ENCODE assay signal across 9 cellular contexts in the genomic region with DNA sequence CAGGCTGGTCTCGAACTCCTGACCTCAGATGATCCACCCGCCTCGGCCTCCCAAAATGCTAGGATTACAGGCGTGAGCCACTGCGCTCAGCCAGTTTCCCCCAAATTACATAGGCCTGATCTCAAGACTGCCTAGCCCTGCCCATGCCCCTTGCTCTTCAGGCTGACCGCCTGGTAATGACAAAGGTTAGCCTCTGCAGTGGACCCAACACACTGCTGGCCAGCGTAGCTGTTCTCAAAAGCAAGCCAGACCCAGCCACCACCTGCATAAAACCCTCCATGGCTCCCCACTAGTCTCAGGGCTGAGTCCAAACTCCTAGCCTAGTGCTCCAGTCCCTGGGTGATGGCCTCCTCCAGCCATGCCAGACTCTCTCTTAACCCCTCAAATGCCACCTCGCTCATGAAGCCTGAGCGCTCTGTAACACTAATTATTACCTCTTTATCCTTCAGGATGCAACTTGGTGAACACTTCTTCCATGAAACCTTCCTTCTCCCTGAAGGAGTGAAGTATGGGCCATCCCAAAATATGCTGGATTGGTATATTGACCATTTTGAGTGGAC. TPM values are rescaled to one million over a fixed set of nuclear protein-coding genes. Genes with fewer than 3 reads are reported as not detected.
A peak's percentile ranks its signal among the peaks of the same experiment; 100 is the strongest.
DNase-seq lines count a peak whose midpoint lies in the region; ATAC-seq lines count a peak whose summit lies in the region.
"Had no signal": no experiment of that assay in that cellular context is flagged by ENCODE, and none has a peak within 500 bp of the region (broad histone marks: within the 10 kb centered on the region; RNA-seq: fewer than 3 reads in every experiment).

No MANE protein-coding gene starts in this region.

- no peaks in the 10 kb centered on the region for H3K36me3 Mint-ChIP-seq in activated CD4-positive, alpha-beta T cell treated with anti-CD3 and anti-CD28 coated beads for 36 hours (ENCODE audit: low read depth)
- no peaks in the 10 kb centered on the region for H3K36me3 Mint-ChIP-seq in activated CD8-positive, alpha-beta T cell treated with anti-CD3 and anti-CD28 coated beads, Interleukin-2, amount 10 ng/mL, durations not matched to agents 7 days and 5 days (ENCODE audit: low read depth)
- H3K36me3 Mint-ChIP-seq in stimulated activated memory B cell treated with anti-CD40 and anti-IgM and Interleukin-4, amounts not matched to agents 10 μg/mL and 1 μg/mL and 100 μg/mL, for 72 hours: no peaks in the 10 kb centered on the region

- H3K27me3 ChIP-seq in iPS-18a (ENCODE audit: control insufficient read depth, insufficient read depth, low read length): no peaks in the 10 kb centered on the region
- H3K27me3 ChIP-seq: cardiac muscle cell had no signal

- no peaks in the 10 kb centered on the region for H3K9me3 Mint-ChIP-seq in activated CD4-positive, alpha-beta T cell treated with anti-CD3 and anti-CD28 coated beads for 36 hours (ENCODE audit: low read depth)
- H3K9me3 Mint-ChIP-seq in activated CD8-positive, alpha-beta T cell treated with anti-CD3 and anti-CD28 coated beads, Interleukin-2, amount 10 ng/mL, durations not matched to agents 7 days and 5 days (ENCODE audit: insufficient read depth): no peaks in the 10 kb centered on the region
- H3K9me3 Mint-ChIP-seq in stimulated activated memory B cell treated with anti-CD40 and anti-IgM and Interleukin-4, amounts not matched to agents 10 μg/mL and 1 μg/mL and 100 μg/mL, for 72 hours: no peaks in the 10 kb centered on the region

- H3K4me3 ChIP-seq in iPS-18a (ENCODE audit: low read length): no peak overlapping the region
- H3K4me3 ChIP-seq: cardiac muscle cell had no signal

- peak overlapping the region; percentile 63 for H3K4me3 Mint-ChIP-seq in activated CD4-positive, alpha-beta T cell treated with anti-CD3 and anti-CD28 coated beads for 36 hours
- H3K4me3 Mint-ChIP-seq in activated CD8-positive, alpha-beta T cell treated with anti-CD3 and anti-CD28 coated beads, Interleukin-2, amount 10 ng/mL, durations not matched to agents 7 days and 5 days: peak overlapping the region; percentile 62
- H3K4me3 Mint-ChIP-seq in stimulated activated memory B cell treated with anti-CD40 and anti-IgM and Interleukin-4, amounts not matched to agents 10 μg/mL and 1 μg/mL and 100 μg/mL, for 72 hours: peak overlapping the region; percentile 69

- no peak for ATAC-seq in activated CD4-positive, alpha-beta T cell treated with anti-CD3 and anti-CD28 coated beads for 36 hours
- ATAC-seq in activated CD8-positive, alpha-beta T cell treated with anti-CD3 and anti-CD28 coated beads, Interleukin-2, amount 10 ng/mL, durations not matched to agents 7 days and 5 days: no peak
- ATAC-seq in stimulated activated memory B cell treated with anti-CD40 and anti-IgM and Interleukin-4, amounts not matched to agents 10 μg/mL and 1 μg/mL and 100 μg/mL, for 72 hours: no peak

- H3K9ac ChIP-seq in iPS-18a (ENCODE audit: low read length): peak overlapping the region; percentile 24

- no peak for DNase-seq in activated CD4-positive, alpha-beta T cell treated with anti-CD3 and anti-CD28 coated beads for 36 hours
- DNase-seq in activated CD4-positive, alpha-beta T cell treated with anti-CD3 and anti-CD28 coated beads for 48 hours: no peak
- no peak for DNase-seq in activated CD8-positive, alpha-beta T cell treated with anti-CD3 and anti-CD28 coated beads, Interleukin-2, amount 10 ng/mL, durations not matched to agents 7 days and 5 days
- no peak for DNase-seq in occipital lobe (lab: John Stamatoyannopoulos, UW)
- DNase-seq in SHP77 (lab: John Stamatoyannopoulos, UW): no peak
- DNase-seq in NCI-H82 (lab: John Stamatoyannopoulos, UW): no peak

- no peak overlapping the region for H3K27ac ChIP-seq in iPS-18a (ENCODE audit: low read length)
- H3K27ac ChIP-seq: cardiac muscle cell had no signal

- peak overlapping the region; percentile 77 for H3K27ac Mint-ChIP-seq in activated CD4-positive, alpha-beta T cell treated with anti-CD3 and anti-CD28 coated beads for 36 hours
- peak overlapping the region; percentile 89 for H3K27ac Mint-ChIP-seq in activated CD8-positive, alpha-beta T cell treated with anti-CD3 and anti-CD28 coated beads, Interleukin-2, amount 10 ng/mL, durations not matched to agents 7 days and 5 days
- H3K27ac Mint-ChIP-seq in stimulated activated memory B cell treated with anti-CD40 and anti-IgM and Interleukin-4, amounts not matched to agents 10 μg/mL and 1 μg/mL and 100 μg/mL, for 72 hours: peak overlapping the region; percentile 67

- H3K27me3 Mint-ChIP-seq in activated CD4-positive, alpha-beta T cell treated with anti-CD3 and anti-CD28 coated beads for 36 hours: no peaks in the 10 kb centered on the region
- H3K27me3 Mint-ChIP-seq in activated CD8-positive, alpha-beta T cell treated with anti-CD3 and anti-CD28 coated beads, Interleukin-2, amount 10 ng/mL, durations not matched to agents 7 days and 5 days (ENCODE audit: low read depth): peaks cover 4% of the 10 kb centered on the region
- no peaks in the 10 kb centered on the region for H3K27me3 Mint-ChIP-seq in stimulated activated memory B cell treated with anti-CD40 and anti-IgM and Interleukin-4, amounts not matched to agents 10 μg/mL and 1 μg/mL and 100 μg/mL, for 72 hours

- H3K4me1 ChIP-seq in iPS-18a (ENCODE audit: control insufficient read depth, low read depth, low read length): peaks cover 6% of the 10 kb centered on the region

- POLR2A ChIA-PET in activated CD4-positive, alpha-beta T cell treated with anti-CD3 and anti-CD28 coated beads for 36 hours (lab: Charles Lee): interaction anchor here (0.7 kb wide), 1 partner anchor 100 kb away, joined by 3 read pairs; no protein-coding TSS in a partner anchor
- POLR2A ChIA-PET in activated CD8-positive, alpha-beta T cell treated with anti-CD3 and anti-CD28 coated beads, Interleukin-2, amount 10 ng/mL, durations not matched to agents 7 days and 5 days (lab: Charles Lee): interaction anchor here (1.2 kb wide), 1 partner anchor 33 kb away, joined by 4 read pairs; no protein-coding TSS in a partner anchor

- H3K36me3 ChIP-seq in iPS-18a (ENCODE audit: control insufficient read depth, low read depth, low read length): no peaks in the 10 kb centered on the region
- H3K36me3 ChIP-seq: cardiac muscle cell had no signal

- intact Hi-C loops in activated CD4-positive, alpha-beta T cell treated with anti-CD3 and anti-CD28 coated beads for 36 hours (cut with DNase I, micrococcal nuclease): loop anchor here (1.0 to 5.0 kb wide), 7 partner anchors 24 to 565 kb away; a partner anchor contains a TSS

- peaks cover 57% of the 10 kb centered on the region for H3K4me1 Mint-ChIP-seq in activated CD4-positive, alpha-beta T cell treated with anti-CD3 and anti-CD28 coated beads for 36 hours
- H3K4me1 Mint-ChIP-seq in activated CD8-positive, alpha-beta T cell treated with anti-CD3 and anti-CD28 coated beads, Interleukin-2, amount 10 ng/mL, durations not matched to agents 7 days and 5 days (ENCODE audit: low read depth): peaks cover 68% of the 10 kb centered on the region
- peaks cover 73% of the 10 kb centered on the region for H3K4me1 Mint-ChIP-seq in stimulated activated memory B cell treated with anti-CD40 and anti-IgM and Interleukin-4, amounts not matched to agents 10 μg/mL and 1 μg/mL and 100 μg/mL, for 72 hours

- CTCF ChIA-PET in activated CD4-positive, alpha-beta T cell treated with anti-CD3 and anti-CD28 coated beads for 36 hours (lab: Charles Lee): interaction anchor here (0.6 to 0.7 kb wide), 2 partner anchors 136 to 140 kb away, joined by 3 read pairs; no protein-coding TSS in a partner anchor
- CTCF ChIA-PET in activated CD8-positive, alpha-beta T cell treated with anti-CD3 and anti-CD28 coated beads, Interleukin-2, amount 10 ng/mL, durations not matched to agents 7 days and 5 days (lab: Charles Lee): interaction anchor here (0.9 to 2.0 kb wide), 6 partner anchors 13 to 148 kb away, joined by 3 to 10 read pairs (median 3); a partner anchor contains a TSS

- H3K9me3 ChIP-seq in iPS-18a (ENCODE audit: control insufficient read depth, low read depth, low read length): no peaks in the 10 kb centered on the region

RNA-seq across cellular contexts. Expression of a gene that starts 0.8 kb away (rescaled TPM):
- under 1 TPM; 0.30 to 0.46 TPM for total RNA-seq in activated CD4-positive, alpha-beta T cell treated with anti-CD3 and anti-CD28 coated beads for 36 hours
- total RNA-seq in activated CD8-positive, alpha-beta T cell treated with anti-CD3 and anti-CD28 coated beads, Interleukin-2, amount 10 ng/mL, durations not matched to agents 7 days and 5 days: under 1 TPM; 0.21 to 0.31 TPM
- 1.9 TPM for total RNA-seq in occipital lobe

RNA-seq across cellular contexts. Expression of a gene that starts 2.7 kb away (rescaled TPM):
- under 1 TPM; 0.35 to 0.50 TPM for total RNA-seq in activated CD4-positive, alpha-beta T cell treated with anti-CD3 and anti-CD28 coated beads for 36 hours
- 1 to 10 TPM in 1 of 2 experiments, under 1 TPM in 1; 0.79 to 1.0 TPM for total RNA-seq in activated CD8-positive, alpha-beta T cell treated with anti-CD3 and anti-CD28 coated beads, Interleukin-2, amount 10 ng/mL, durations not matched to agents 7 days and 5 days
- total RNA-seq in occipital lobe: 5.9 TPM

RNA-seq across cellular contexts. Expression of a gene that starts 37.7 kb away (rescaled TPM):
- 10 to 100 TPM; 45.5 to 58.0 TPM for total RNA-seq in activated CD4-positive, alpha-beta T cell treated with anti-CD3 and anti-CD28 coated beads for 36 hours
- total RNA-seq in activated CD8-positive, alpha-beta T cell treated with anti-CD3 and anti-CD28 coated beads, Interleukin-2, amount 10 ng/mL, durations not matched to agents 7 days and 5 days: 10 to 100 TPM; 31.1 to 31.9 TPM
- 53.2 TPM for total RNA-seq in occipital lobe
